In the genomic region with DNA sequence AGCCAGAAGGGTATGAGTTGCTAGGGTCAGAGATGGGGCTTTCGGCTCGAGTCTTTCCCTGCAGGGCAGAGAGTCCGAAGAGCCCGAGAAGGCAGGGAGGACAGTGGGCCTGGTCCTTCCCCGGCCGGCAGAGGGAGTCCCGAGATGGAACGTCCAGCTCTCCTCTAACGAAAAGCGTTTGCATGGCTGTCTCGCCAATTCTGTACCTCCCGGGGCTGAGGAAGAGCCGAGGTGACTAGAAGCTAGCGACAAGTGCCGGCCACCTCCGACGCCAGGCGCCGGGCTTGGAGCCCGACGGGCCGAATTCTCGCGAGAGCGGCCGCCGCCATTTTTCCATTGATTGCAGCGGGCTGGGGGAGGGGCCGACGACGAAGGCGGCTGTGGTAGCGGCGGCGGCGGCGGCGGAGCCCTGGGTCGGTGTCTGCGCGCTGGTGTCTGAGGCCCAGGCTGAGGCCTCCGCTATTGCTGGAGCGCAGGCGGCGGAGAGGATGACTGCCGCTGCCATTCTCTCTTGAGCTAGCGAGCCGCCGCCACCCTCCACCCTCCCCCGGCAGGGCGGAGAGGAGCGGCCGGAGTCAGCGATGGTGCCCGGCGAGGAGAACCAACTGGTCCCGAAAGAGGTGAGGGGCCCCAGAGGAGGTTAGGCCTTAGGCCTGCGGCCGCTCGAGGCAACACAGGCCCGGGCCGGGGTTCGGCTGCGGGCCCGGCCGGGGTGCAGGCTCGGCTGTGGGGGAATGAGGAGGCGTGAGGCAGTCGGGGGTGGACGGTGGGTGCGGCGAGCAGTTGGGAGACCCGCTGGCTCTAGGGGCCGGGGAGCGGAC, we compare ENCODE assay signal across 1 cellular context.
TF ChIP-seq lines count a peak whose summit lies in the region.

USP47 (plus strand) TSS at position 368 of the 821 bp plus-strand sequence; CDS start at position 582, 214 bp downstream.

TF ChIP-seq in HEK293, 187 proteins besides CTCF, POLR2A, EP300 and RAD21 (continued from another document and continues in another):
- TF ChIP-seq PRDM2 (tag by site-specific recombination; IDR thresholded peaks at IDR 0.05; ENCODE audit: borderline replicate concordance) = no peak
- no peak for TF ChIP-seq ELK4 (IDR thresholded peaks at IDR 0.05; ENCODE audit: borderline replicate concordance, low read depth, low read length)
- no peak for TF ChIP-seq ZNF112 (tag by site-specific recombination; IDR thresholded peaks at IDR 0.05)
- TF ChIP-seq, protein P1, sequence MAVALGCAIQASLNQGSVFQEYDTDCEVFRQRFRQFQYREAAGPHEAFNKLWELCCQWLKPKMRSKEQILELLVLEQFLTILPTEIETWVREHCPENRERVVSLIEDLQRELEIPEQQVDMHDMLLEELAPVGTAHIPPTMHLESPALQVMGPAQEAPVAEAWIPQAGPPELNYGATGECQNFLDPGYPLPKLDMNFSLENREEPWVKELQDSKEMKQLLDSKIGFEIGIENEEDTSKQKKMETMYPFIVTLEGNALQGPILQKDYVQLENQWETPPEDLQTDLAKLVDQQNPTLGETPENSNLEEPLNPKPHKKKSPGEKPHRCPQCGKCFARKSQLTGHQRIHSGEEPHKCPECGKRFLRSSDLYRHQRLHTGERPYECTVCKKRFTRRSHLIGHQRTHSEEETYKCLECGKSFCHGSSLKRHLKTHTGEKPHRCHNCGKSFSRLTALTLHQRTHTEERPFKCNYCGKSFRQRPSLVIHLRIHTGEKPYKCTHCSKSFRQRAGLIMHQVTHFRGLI (tag by site-specific recombination; IDR thresholded peaks at IDR 0.05) = 0 out of 2 replicates have a peak, but pooled peaks have one; percentile 28
- TF ChIP-seq ZNF10 (tag by site-specific recombination; IDR thresholded peaks at IDR 0.05) = no peak
- peak; percentile 20; the same call in 1 of the 2 replicates for TF ChIP-seq ZNF692 (tag by site-specific recombination; IDR thresholded peaks at IDR 0.05)
- no peak for TF ChIP-seq MEIS1 (CRISPR knock-in tag; IDR thresholded peaks at IDR 0.05; ENCODE audit: borderline replicate concordance)
- no peak for TF ChIP-seq ZBTB6 (tag by site-specific recombination; IDR thresholded peaks at IDR 0.05)
- no peak for TF ChIP-seq ZNF146 (tag by site-specific recombination; IDR thresholded peaks at IDR 0.05)
- TF ChIP-seq ZSCAN18 (tag by site-specific recombination; IDR thresholded peaks at IDR 0.05) = no peak
- TF ChIP-seq ZNF426 (tag by site-specific recombination; IDR thresholded peaks at IDR 0.05) = no peak
- TF ChIP-seq, protein P2, sequence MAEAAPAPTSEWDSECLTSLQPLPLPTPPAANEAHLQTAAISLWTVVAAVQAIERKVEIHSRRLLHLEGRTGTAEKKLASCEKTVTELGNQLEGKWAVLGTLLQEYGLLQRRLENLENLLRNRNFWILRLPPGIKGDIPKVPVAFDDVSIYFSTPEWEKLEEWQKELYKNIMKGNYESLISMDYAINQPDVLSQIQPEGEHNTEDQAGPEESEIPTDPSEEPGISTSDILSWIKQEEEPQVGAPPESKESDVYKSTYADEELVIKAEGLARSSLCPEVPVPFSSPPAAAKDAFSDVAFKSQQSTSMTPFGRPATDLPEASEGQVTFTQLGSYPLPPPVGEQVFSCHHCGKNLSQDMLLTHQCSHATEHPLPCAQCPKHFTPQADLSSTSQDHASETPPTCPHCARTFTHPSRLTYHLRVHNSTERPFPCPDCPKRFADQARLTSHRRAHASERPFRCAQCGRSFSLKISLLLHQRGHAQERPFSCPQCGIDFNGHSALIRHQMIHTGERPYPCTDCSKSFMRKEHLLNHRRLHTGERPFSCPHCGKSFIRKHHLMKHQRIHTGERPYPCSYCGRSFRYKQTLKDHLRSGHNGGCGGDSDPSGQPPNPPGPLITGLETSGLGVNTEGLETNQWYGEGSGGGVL (tag by site-specific recombination; IDR thresholded peaks at IDR 0.05) = no peak
- TF ChIP-seq TSHZ1 (tag by site-specific recombination; IDR thresholded peaks at IDR 0.05; ENCODE audit: borderline replicate concordance) = no peak
- peak; percentile 73 for TF ChIP-seq GLIS2 (tag by site-specific recombination; IDR thresholded peaks at IDR 0.05)
- no peak; the same call in none of the 2 replicates for TF ChIP-seq KLF9 (tag by site-specific recombination; IDR thresholded peaks at IDR 0.05; ENCODE audit: low read depth)
- TF ChIP-seq ZNF302 (tag by site-specific recombination; IDR thresholded peaks at IDR 0.05; ENCODE audit: low read depth) = no peak
- no peak for TF ChIP-seq ZNF23 (tag by site-specific recombination; IDR thresholded peaks at IDR 0.05; ENCODE audit: borderline replicate concordance)
- TF ChIP-seq ZBTB8A (tag by site-specific recombination; IDR thresholded peaks at IDR 0.05) = peak; percentile 85
- no peak for TF ChIP-seq ZNF596 (tag by site-specific recombination; IDR thresholded peaks at IDR 0.05)
- no peak for TF ChIP-seq ZNF639 (tag by site-specific recombination; IDR thresholded peaks at IDR 0.05)
- TF ChIP-seq ATF2 (tag by site-specific recombination; IDR thresholded peaks at IDR 0.05; ENCODE audit: low read depth) = no peak
- TF ChIP-seq ZNF138 (tag by site-specific recombination; IDR thresholded peaks at IDR 0.05; ENCODE audit: borderline replicate concordance) = no peak
- peak; percentile 29; the same call in 1 of the 2 replicates for TF ChIP-seq SP2 (tag by site-specific recombination; IDR thresholded peaks at IDR 0.05)
- no peak for TF ChIP-seq ZNF658 (tag by site-specific recombination; IDR thresholded peaks at IDR 0.05)
- TF ChIP-seq MZF1 (tag by site-specific recombination; IDR thresholded peaks at IDR 0.05; ENCODE audit: borderline replicate concordance) = no peak
